In the genomic region with DNA sequence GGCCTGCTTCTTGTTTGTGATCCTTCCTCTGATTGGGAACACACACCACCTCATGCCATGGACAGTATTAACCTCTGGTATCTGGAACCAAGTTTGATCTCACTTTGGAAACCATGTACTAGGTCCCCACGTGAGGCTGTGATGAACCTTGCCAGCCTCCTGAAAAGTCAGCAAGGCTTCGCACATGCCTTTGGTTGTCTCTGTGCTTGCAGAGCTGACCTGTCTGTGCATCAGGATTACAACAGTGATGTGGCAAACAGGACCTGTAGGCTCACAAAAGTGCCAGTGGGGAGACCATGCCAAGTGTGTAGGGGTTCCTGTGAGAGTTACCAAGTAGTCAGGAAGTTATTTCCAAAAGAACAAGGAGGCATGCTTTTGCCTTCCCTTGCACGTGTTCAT, we compare ENCODE assay signal across 14 cellular contexts. TPM values are rescaled to one million over a fixed set of nuclear protein-coding genes. Genes with fewer than 3 reads are reported as not detected.
DNase-seq lines count a peak whose midpoint lies in the region; TF ChIP-seq lines count a peak whose summit lies in the region.
"Had no signal": no experiment of that assay in that cellular context is flagged by ENCODE, and none has a peak within 500 bp of the region (broad histone marks: within the 10 kb centered on the region; RNA-seq: fewer than 3 reads in every experiment).

No MANE protein-coding gene starts in this region.

- H3K27ac ChIP-seq in OCI-LY7 (ENCODE audit: low read depth, low read length, poor library complexity, severe bottlenecking) (no peak overlapping the region), neural progenitor cell (no peak overlapping the region), esophagus muscularis mucosa (replicated peaks in 1 of 4) (peak overlapping the region in 2 of 4 donors; percentile 89 to 90)

- CTCF ChIA-PET in Calu3 (lab: Charles Lee), result no interaction called here
- CTCF ChIA-PET in OCI-LY7 (lab: Charles Lee; ENCODE audit: unreplicated experiment), result interaction anchor here (1.1 kb wide), 1 partner anchor 140 kb away, joined by 3 read pairs; a partner anchor contains a TSS

- no peak for TF ChIP-seq EP300 in esophagus muscularis mucosa (IDR thresholded peaks at IDR 0.05)

- no peak overlapping the region for H3K4me3 ChIP-seq in OCI-LY7 (ENCODE audit: low read depth, low read length, poor library complexity, severe bottlenecking)
- peak overlapping the region; percentile 9 for H3K4me3 ChIP-seq in fibroblast of mammary gland (ENCODE audit: control insufficient read depth, low read depth, low read length)
- no peak overlapping the region for H3K4me3 ChIP-seq in neural progenitor cell
- peak overlapping the region in 2 of 4 donors; percentile 78 to 82 for H3K4me3 ChIP-seq in esophagus muscularis mucosa

- H3K27me3 Mint-ChIP-seq in Calu3 (ENCODE audit: unreplicated experiment) (peaks cover 14% of the 10 kb centered on the region), neural progenitor cell (ENCODE audit: insufficient read depth, low read depth) (peaks cover 24% of the 10 kb centered on the region)

- H3F3A ChIP-seq in neural progenitor cell (ENCODE audit: low read depth), result no peaks in the 10 kb centered on the region

- H3K9me3 ChIP-seq in OCI-LY7 (ENCODE audit: low read length) (no peaks in the 10 kb centered on the region), neural progenitor cell (ENCODE audit: low read depth) (no peaks in the 10 kb centered on the region), esophagus muscularis mucosa (no peaks in the 10 kb centered on the region)

- no peaks in the 10 kb centered on the region for H3K79me2 ChIP-seq in OCI-LY7 (ENCODE audit: insufficient read depth, low read depth, low read length)
- peaks cover 6% of the 10 kb centered on the region for H3K79me2 ChIP-seq in neural progenitor cell (ENCODE audit: low read depth)

- TF ChIP-seq CTCF in Calu3 (IDR thresholded peaks at IDR 0.05; ENCODE audit: unreplicated experiment), result no peak
- no peak for TF ChIP-seq CTCF in OCI-LY7 (conservative IDR thresholded peaks at IDR 0.05; ENCODE audit: low read length)
- no peak for TF ChIP-seq CTCF in fibroblast of mammary gland (conservative IDR thresholded peaks at IDR 0.05; ENCODE audit: control insufficient read depth, insufficient read depth, low read depth, low read length)
- no peak for TF ChIP-seq CTCF in neural progenitor cell (IDR thresholded peaks at IDR 0.05)
- TF ChIP-seq CTCF in esophagus muscularis mucosa (IDR thresholded peaks at IDR 0.05), result no peak

- H3K36me3 Mint-ChIP-seq in Calu3 (ENCODE audit: insufficient read depth, unreplicated experiment), result peaks cover 9% of the 10 kb centered on the region
- peaks cover 4% of the 10 kb centered on the region for H3K36me3 Mint-ChIP-seq in neural progenitor cell
- H3K36me3 Mint-ChIP-seq: activated naive CD4-positive, alpha-beta T cell treated with anti-CD3 and anti-CD28 coated beads, Interleukin-2, amount 10 ng/mL, durations not matched to agents 7 days and 5 days; IgD-negative memory B cell had no signal

- H2AFZ ChIP-seq in OCI-LY7 (ENCODE audit: low read length) (no peak overlapping the region), neural progenitor cell (replicated peaks) (no peak overlapping the region)

- H3K4me1 ChIP-seq in OCI-LY7 (ENCODE audit: insufficient read depth, low read length, poor library complexity, severe bottlenecking) (peaks cover 23% of the 10 kb centered on the region), neural progenitor cell (no peaks in the 10 kb centered on the region), esophagus muscularis mucosa (peaks cover 32 to 68% (median 63%) of the 10 kb centered on the region in 4 donors)

- H3K36me3 ChIP-seq in OCI-LY7 (ENCODE audit: insufficient read depth, low read length) (no peaks in the 10 kb centered on the region), neural progenitor cell (no peaks in the 10 kb centered on the region), esophagus muscularis mucosa (peaks cover 0 to 6% (median 0%) of the 10 kb centered on the region in 4 donors)

- 90% methylated on average over 3 of the region's 3 CpGs for WGBS in esophagus muscularis mucosa

- H3K4me1 Mint-ChIP-seq in Calu3 (ENCODE audit: low read depth, unreplicated experiment), result no peaks in the 10 kb centered on the region
- H3K4me1 Mint-ChIP-seq in neural progenitor cell, result peaks cover 8% of the 10 kb centered on the region

- BruUV-seq in Calu3 (replicated peaks; lab: Mats Ljungman, UMichigan) (no TSS peak), OCI-LY7 (replicated peaks; lab: Mats Ljungman, UMichigan) (no TSS peak)

- no peak for TF ChIP-seq POLR2A in esophagus muscularis mucosa (IDR thresholded peaks at IDR 0.05; ENCODE audit: low read depth)

- no peak overlapping the region for H3K27ac Mint-ChIP-seq in Calu3 (ENCODE audit: unreplicated experiment)
- no peak overlapping the region for H3K27ac Mint-ChIP-seq in neural progenitor cell
- H3K27ac Mint-ChIP-seq: activated naive CD4-positive, alpha-beta T cell treated with anti-CD3 and anti-CD28 coated beads, Interleukin-2, amount 10 ng/mL, durations not matched to agents 7 days and 5 days; IgD-negative memory B cell had no signal

- H3K4me3 Mint-ChIP-seq in Calu3 (ENCODE audit: low read depth, unreplicated experiment) (peak overlapping the region; percentile 85), neural progenitor cell (peak overlapping the region; percentile 67)

- H3K9me3 Mint-ChIP-seq in Calu3 (ENCODE audit: low read depth, unreplicated experiment) (no peaks in the 10 kb centered on the region), neural progenitor cell (no peaks in the 10 kb centered on the region)
- H3K9me3 Mint-ChIP-seq: activated naive CD4-positive, alpha-beta T cell treated with anti-CD3 and anti-CD28 coated beads, Interleukin-2, amount 10 ng/mL, durations not matched to agents 7 days and 5 days; IgD-negative memory B cell had no signal

- DNase-seq in Calu3 (no peak), OCI-LY7 (ENCODE audit: low spot score) (no peak), fibroblast of mammary gland (ENCODE audit: low read depth) (no peak), neural progenitor cell (ENCODE audit: low spot score) (no peak), esophagus muscularis mucosa (ENCODE audit: extremely low spot score) (no peak), NOMO-1 (lab: John Stamatoyannopoulos, UW; ENCODE audit: unreplicated experiment in 2 of 2) (no peak), NCI-H1694 treated with DMSO at 0.1 percent for 48 hours (lab: John Stamatoyannopoulos, UW) (no peak)
- DNase-seq in activated CD4-positive, alpha-beta T cell treated with anti-CD3 and anti-CD28 coated beads for 1 hour, result no peak
- DNase-seq: activated naive CD4-positive, alpha-beta T cell treated with anti-CD3 and anti-CD28 coated beads, Interleukin-2, amount 10 ng/mL, durations not matched to agents 7 days and 5 days; NCI-H1436 treated with DMSO at 0.1 percent for 48 hours; NCI-H82; SHP77 treated with DMSO at 0.1 percent for 48 hours; substantia nigra had no signal

- H3K27me3 ChIP-seq in neural progenitor cell (peaks cover 41% of the 10 kb centered on the region), esophagus muscularis mucosa (no peaks in the 10 kb centered on the region)

- POLR2A ChIA-PET in OCI-LY7 (lab: Charles Lee), result interaction anchor here (0.5 to 1.0 kb wide), 5 partner anchors 12 to 204 kb away, joined by 3 to 7 read pairs (median 3); a partner anchor contains a TSS

- intact Hi-C loops in Calu3 (cut with micrococcal nuclease; ENCODE audit: unreplicated experiment), result no loop called here
- intact Hi-C loops in OCI-LY7 (cut with micrococcal nuclease; ENCODE audit: unreplicated experiment), result loop anchor here (2.0 kb wide), 1 partner anchor 47 kb away; no protein-coding TSS in a partner anchor
- intact Hi-C loops in esophagus muscularis mucosa (cut with DNase I), result loop anchor here (2.0 to 10.0 kb wide), 3 partner anchors 45 to 879 kb away; a partner anchor contains a TSS

- no peaks in the 10 kb centered on the region for H4K20me1 ChIP-seq in OCI-LY7 (ENCODE audit: insufficient read depth, low read length)
- no peaks in the 10 kb centered on the region for H4K20me1 ChIP-seq in neural progenitor cell (ENCODE audit: low read depth)

- H3K9me2 ChIP-seq in OCI-LY7 (ENCODE audit: insufficient read depth, low read length), result no peaks in the 10 kb centered on the region

- H3K4me2 ChIP-seq in OCI-LY7 (ENCODE audit: low read length) (peak overlapping the region; percentile 96; the same call in 1 of the 2 replicates), neural progenitor cell (no peak overlapping the region)

- no peak overlapping the region for H3K9ac ChIP-seq in neural progenitor cell

RNA-seq across cellular contexts. Expression of a gene that starts 1.4 kb away (rescaled TPM):
- total RNA-seq in Calu3 (2022) (19.1 and 29.6 TPM in 2 replicates), OCI-LY7 (2022) (8.8 and 9.0 TPM in 2 replicates), neural progenitor cell (ENCODE audit: low replicate concordance) (37.6 and 38.2 TPM in 2 replicates), esophagus muscularis mucosa (10 to 100 TPM; 64.4 to 91.9 (median 86.5) TPM)
- total RNA-seq in OCI-LY7 (2014; rRNA removed; shearing (Covaris generic)), result 8.8 and 9.2 TPM in 2 replicates
